Comparison of ENCODE assay signal across 1 cellular context in genomic region chr6:159933077-159933476, GRCh38.
TF ChIP-seq lines count a peak whose summit lies in the region.

No MANE protein-coding gene starts in this region.

TF ChIP-seq in IMR-90, 13 proteins besides CTCF, POLR2A, EP300 and RAD21 (continued from another document):
- TF ChIP-seq MXI1 (IDR thresholded peaks at IDR 0.05; ENCODE audit: borderline replicate concordance, low read depth, low read length) (no peak), SMC3 (IDR thresholded peaks at IDR 0.05; ENCODE audit: low read depth, low read length) (no peak), NFE2L2 (IDR thresholded peaks at IDR 0.05; ENCODE audit: low read depth, low read length) (no peak), BHLHE40 (IDR thresholded peaks at IDR 0.05; ENCODE audit: low read depth, low read length) (no peak), ELK1 (IDR thresholded peaks at IDR 0.05; ENCODE audit: borderline replicate concordance, low read depth, low read length) (no peak), USF2 (IDR thresholded peaks at IDR 0.05; ENCODE audit: low read depth, low read length) (no peak), MAZ (IDR thresholded peaks at IDR 0.05; ENCODE audit: borderline replicate concordance, low read depth, low read length) (no peak)
